In genomic region chr6:134317471-134318131, GRCh38 we compare ENCODE assay signal across 8 cellular contexts. TPM values are rescaled to one million over a fixed set of nuclear protein-coding genes. Genes with fewer than 3 reads are reported as not detected.
A peak's percentile ranks its signal among the peaks of the same experiment; 100 is the strongest.
DNase-seq lines count a peak whose midpoint lies in the region; ATAC-seq and TF ChIP-seq lines count a peak whose summit lies in the region.

Gene SGK1, minus strand, starts transcription at chr6:134318112. Its CDS starts 652 bp downstream, at chr6:134317460.

- intact Hi-C loops in PC-3 (cut with micrococcal nuclease) (no loop called here), ascending aorta (cut with DNase I) (no loop called here), left ventricle myocardium inferior (cut with micrococcal nuclease) (no loop called here), ovary (cut with DNase I) (loop anchor here in 3 of 4 donors (5.0 to 10.0 kb wide), 3 partner anchors 73 to 317 kb away; no protein-coding TSS in a partner anchor)

- H3K9me2 ChIP-seq in PC-3 (replicated peaks; ENCODE audit: low read length) = no peaks in the 10 kb centered on the region

- POLR2A ChIA-PET in PC-3 (lab: Charles Lee; ENCODE audit: unreplicated experiment) = no interaction called here

- peak; percentile 44 for TF ChIP-seq POLR2A in ovary (IDR thresholded peaks at IDR 0.05)

- H3K9ac ChIP-seq in PC-3 (ENCODE audit: low read length) = no peak within 1 kb of the TSS

- WGBS in ovary, 3 donors = 1% methylated on average over 33 of the region's 33 CpGs

- no peaks in the 10 kb centered on the region for H3K36me3 ChIP-seq in PC-3 (ENCODE audit: low read depth, low read length)
- H3K36me3 ChIP-seq in ascending aorta = no peaks in the 10 kb centered on the region
- no peaks in the 10 kb centered on the region for H3K36me3 ChIP-seq in left ventricle myocardium inferior
- H3K36me3 ChIP-seq in ovary = no peaks in the 10 kb centered on the region

- no peak within 1 kb of the TSS for H3K27ac ChIP-seq in PC-3 (ENCODE audit: low read length)
- no peak within 1 kb of the TSS for H3K27ac ChIP-seq in ascending aorta
- H3K27ac ChIP-seq in left ventricle myocardium inferior (replicated peaks) = peak within 1 kb of the TSS; percentile 66
- H3K27ac ChIP-seq in ovary = peak within 1 kb of the TSS; percentile 68 to 83

- no peak for TF ChIP-seq EP300 in ovary (IDR thresholded peaks at IDR 0.05)

- DNase-seq in NCI-H1417 (lab: John Stamatoyannopoulos, UW) (peak; percentile 20 to 88 (median 74)), NCI-H1417 treated with DMSO at 0.1 percent for 48 hours (lab: John Stamatoyannopoulos, UW) (no peak), PC-3 (peak; percentile 17), ascending aorta (ENCODE audit: low spot score in 2 of 2) (no peak), left ventricle myocardium inferior (no peak), ovary (peak; percentile 68 to 78 (median 73)), OCI-M1 (lab: John Stamatoyannopoulos, UW) (no peak)

- peak within 1 kb of the TSS; percentile 75 for H3K4me3 ChIP-seq in PC-3 (ENCODE audit: low read length)
- H3K4me3 ChIP-seq in ascending aorta = peak within 1 kb of the TSS; percentile 56 to 68
- H3K4me3 ChIP-seq in left ventricle myocardium inferior = peak within 1 kb of the TSS; percentile 75
- peak within 1 kb of the TSS; percentile 42 for H3K4me3 ChIP-seq in ovary

- ATAC-seq in PC-3 = peak; percentile 74
- no peak for ATAC-seq in HG03521 (IDR thresholded peaks at IDR 0.05; ENCODE audit: unreplicated experiment)

- BruUV-seq in PC-3 (replicated peaks; lab: Mats Ljungman, UMichigan) = no TSS peak

- CTCF ChIA-PET in PC-3 (lab: Charles Lee) = interaction anchor here (0.6 to 0.7 kb wide), 3 partner anchors 46 to 304 kb away, joined by 3 to 5 read pairs (median 4); no protein-coding TSS in a partner anchor

- H3K27me3 ChIP-seq in PC-3 (ENCODE audit: low read length) = no peaks in the 10 kb centered on the region
- H3K27me3 ChIP-seq in ascending aorta = no peaks in the 10 kb centered on the region
- peaks cover 27% of the 10 kb centered on the region for H3K27me3 ChIP-seq in left ventricle myocardium inferior (ENCODE audit: low read depth)
- no peaks in the 10 kb centered on the region for H3K27me3 ChIP-seq in ovary

- no peaks in the 10 kb centered on the region for H3F3A ChIP-seq in PC-3 (ENCODE audit: low read length, unreplicated experiment)

- H3K4me2 ChIP-seq in PC-3 (ENCODE audit: low read length) = peak within 1 kb of the TSS; percentile 96

- TF ChIP-seq CTCF in PC-3 (conservative IDR thresholded peaks at IDR 0.05; ENCODE audit: low read depth, low read length) (no peak), ascending aorta (IDR thresholded peaks at IDR 0.05) (no peak), left ventricle myocardium inferior (IDR thresholded peaks at IDR 0.05; ENCODE audit: borderline replicate concordance) (peak; percentile 14), ovary (IDR thresholded peaks at IDR 0.05) (peak in 1 of 3 donors; percentile 14)

- H2AFZ ChIP-seq in PC-3 (ENCODE audit: low read length) = peak within 1 kb of the TSS; percentile 89

- H3K79me2 ChIP-seq in PC-3 (ENCODE audit: low read length) = no peaks in the 10 kb centered on the region

- no peaks in the 10 kb centered on the region for H4K20me1 ChIP-seq in PC-3 (ENCODE audit: low read length)

- no peaks in the 10 kb centered on the region for H3K9me3 ChIP-seq in PC-3 (ENCODE audit: low read length)
- no peaks in the 10 kb centered on the region for H3K9me3 ChIP-seq in ascending aorta
- no peaks in the 10 kb centered on the region for H3K9me3 ChIP-seq in left ventricle myocardium inferior (replicated peaks)
- H3K9me3 ChIP-seq in ovary = no peaks in the 10 kb centered on the region

- H3K4me1 ChIP-seq in PC-3 (ENCODE audit: insufficient read depth, low read length) = 0 out of 2 replicates have a peak, but pooled peaks cover 6% of the 10 kb centered on the region
- H3K4me1 ChIP-seq in ascending aorta = no peaks in the 10 kb centered on the region
- peaks cover 21% of the 10 kb centered on the region for H3K4me1 ChIP-seq in left ventricle myocardium inferior
- peaks cover 6% of the 10 kb centered on the region for H3K4me1 ChIP-seq in ovary (ENCODE audit: insufficient read depth)

RNA-seq across cellular contexts. Expression of gene SGK1, which starts in this region (rescaled TPM):
- 91.6 and 95.2 TPM in 2 replicates for total RNA-seq in PC-3 (2014; rRNA removed)
- total RNA-seq in ascending aorta = 200 TPM
- 25.8 TPM for total RNA-seq in left ventricle myocardium inferior
- total RNA-seq in ovary = 100 to 1,000 TPM; 145 to 610 (median 279) TPM
- polyA plus RNA-seq in ovary = 100 to 1,000 TPM; 124 to 139 TPM

Comparison
In these comparisons a context has a peak if more than half of its experiments do, and no peak if none do; other contexts are left out.
1. DNase-seq: peak in NCI-H1417 (3 of 3), PC-3 (single experiment) and ovary (5 of 5); none in NCI-H1417 treated with DMSO at 0.1 percent for 48 hours (single experiment), ascending aorta (0 of 2), left ventricle myocardium inferior (single experiment) and OCI-M1 (single experiment).
2. H3K27ac ChIP-seq: peak in left ventricle myocardium inferior (single experiment) and ovary (2 of 2); none in PC-3 (single experiment) and ascending aorta (0 of 2).
3. intact Hi-C loops: an anchor here in ovary (5.0 to 10.0 kb wide); none called in PC-3, ascending aorta and left ventricle myocardium inferior.
4. Peak in every context shown above with its lines, with median percentiles within 50 percentile points of each other: H3K4me3 ChIP-seq.